In the genomic region with DNA sequence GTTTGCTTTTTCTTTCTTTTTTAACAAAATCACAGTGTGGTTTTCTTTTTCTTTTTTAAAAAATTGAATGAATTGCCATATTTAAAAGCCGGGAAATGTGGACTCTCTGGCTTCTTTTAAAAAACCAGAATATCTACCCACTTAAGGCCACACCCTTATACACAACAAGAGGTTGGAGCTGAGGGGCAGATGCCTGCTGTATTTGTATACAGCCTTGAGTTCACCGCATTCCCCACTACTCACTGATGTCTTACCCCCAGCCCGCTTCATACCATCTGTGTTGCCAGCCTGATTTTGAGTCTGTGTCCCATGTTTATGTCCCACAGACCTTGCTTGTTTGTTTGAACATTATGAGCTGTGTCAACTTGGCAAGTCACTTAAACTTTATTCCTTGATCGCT, we compare ENCODE assay signal across 17 cellular contexts. TPM values are rescaled to one million over a fixed set of nuclear protein-coding genes. Genes with fewer than 3 reads are reported as not detected.
DNase-seq lines count a peak whose midpoint lies in the region; ATAC-seq and TF ChIP-seq lines count a peak whose summit lies in the region.
"Had no signal": no experiment of that assay in that cellular context is flagged by ENCODE, and none has a peak within 500 bp of the region (broad histone marks: within the 10 kb centered on the region; RNA-seq: fewer than 3 reads in every experiment).

No MANE protein-coding gene starts in this region.

- H2BK5ac ChIP-seq in trophoblast cell (ENCODE audit: low read depth, low read length, poor library complexity) = peak overlapping the region; percentile 18

- no peaks in the 10 kb centered on the region for H3K9me3 Mint-ChIP-seq in type B pancreatic cell

- no peak overlapping the region for H3K4me3 ChIP-seq in heart right ventricle
- H3K4me3 ChIP-seq in esophagus squamous epithelium = no peak overlapping the region
- H3K4me3 ChIP-seq in trophoblast cell (ENCODE audit: low read depth, low read length) = no peak overlapping the region
- H3K4me3 ChIP-seq: adrenal gland, MG63 had no signal

- no peak overlapping the region for H2BK120ac ChIP-seq in trophoblast cell (ENCODE audit: insufficient read depth, low read length, poor library complexity)

- no peak overlapping the region for H3K23ac ChIP-seq in trophoblast cell (ENCODE audit: low read length)

- intact Hi-C loops in heart right ventricle (cut with DNase I) = no loop called here
- intact Hi-C loops in Right ventricle myocardium inferior (cut with DNase I) = no loop called here
- intact Hi-C loops in esophagus squamous epithelium (cut with DNase I) = no loop called here

- peaks cover 3% of the 10 kb centered on the region for H3K79me2 ChIP-seq in trophoblast cell (ENCODE audit: control insufficient read depth, insufficient read depth, low read length, poor library complexity)

- peaks cover 27% of the 10 kb centered on the region for H3K36me3 Mint-ChIP-seq in type B pancreatic cell

- no peak overlapping the region for H3K9ac ChIP-seq in trophoblast cell (ENCODE audit: low read length)
- H3K9ac ChIP-seq: parathyroid adenoma had no signal

- ATAC-seq in heart right ventricle = peak in 1 of 8 donors; percentile 16
- no peak for ATAC-seq in Right ventricle myocardium inferior
- ATAC-seq: activated CD8-positive, alpha-beta T cell treated with anti-CD3 and anti-CD28 coated beads, Interleukin-2, amount 10 ng/mL, durations not matched to agents 7 days and 5 days; PC-3 had no signal

- DNase-seq in heart right ventricle (no peak), Right ventricle myocardium inferior (ENCODE audit: missing footprints) (no peak), esophagus squamous epithelium (lab: John Stamatoyannopoulos, UW) (no peak), trophoblast cell (no peak), type B pancreatic cell (ENCODE audit: extremely low spot score, unreplicated experiment) (no peak), HuH-7.5 (ENCODE audit: low spot score) (no peak), NCI-H82 treated with DMSO at 0.1 percent for 48 hours (lab: John Stamatoyannopoulos, UW; ENCODE audit: unreplicated experiment) (no peak)
- DNase-seq in central memory CD4-positive, alpha-beta T cell = no peak
- DNase-seq: activated CD8-positive, alpha-beta T cell treated with anti-CD3 and anti-CD28 coated beads, Interleukin-2, amount 10 ng/mL, durations not matched to agents 7 days and 5 days; adrenal gland; DND-41; MG63; NCI-H187 treated with DMSO at 0.1 percent for 48 hours; NCI-H524 had no signal

- H3K4me1 Mint-ChIP-seq in type B pancreatic cell (ENCODE audit: unreplicated experiment) = peaks cover 44% of the 10 kb centered on the region

- no peak overlapping the region for H3K4me2 ChIP-seq in trophoblast cell (ENCODE audit: low read length)

- H2AFZ ChIP-seq in trophoblast cell (ENCODE audit: insufficient read depth, low read length, poor library complexity) = no peak overlapping the region
- H2AFZ ChIP-seq: parathyroid adenoma had no signal

- H3K9me3 ChIP-seq in heart right ventricle (no peaks in the 10 kb centered on the region), esophagus squamous epithelium (no peaks in the 10 kb centered on the region), trophoblast cell (ENCODE audit: insufficient read depth, low read depth, low read length) (no peaks in the 10 kb centered on the region)
- H3K9me3 ChIP-seq: adrenal gland, MG63 had no signal

- TF ChIP-seq CTCF in heart right ventricle (IDR thresholded peaks at IDR 0.05) = no peak
- TF ChIP-seq CTCF in esophagus squamous epithelium (IDR thresholded peaks at IDR 0.05) = no peak
- no peak for TF ChIP-seq CTCF in type B pancreatic cell (conservative IDR thresholded peaks at IDR 0.05)

- no peaks in the 10 kb centered on the region for H3K27me3 Mint-ChIP-seq in type B pancreatic cell

- peak overlapping the region; percentile 98 for H3K27ac Mint-ChIP-seq in type B pancreatic cell
- H3K27ac Mint-ChIP-seq: activated CD8-positive, alpha-beta T cell treated with anti-CD3 and anti-CD28 coated beads, Interleukin-2, amount 10 ng/mL, durations not matched to agents 7 days and 5 days had no signal

- peak overlapping the region; percentile 67 for H3K4ac ChIP-seq in trophoblast cell (ENCODE audit: low read depth, low read length)

- TF ChIP-seq POLR2A in esophagus squamous epithelium (IDR thresholded peaks at IDR 0.05) = no peak

- H3K27me3 ChIP-seq in heart right ventricle = no peaks in the 10 kb centered on the region
- no peaks in the 10 kb centered on the region for H3K27me3 ChIP-seq in esophagus squamous epithelium
- H3K27me3 ChIP-seq in trophoblast cell (ENCODE audit: insufficient read depth, low read length) = no peaks in the 10 kb centered on the region
- H3K27me3 ChIP-seq: adrenal gland, MG63 had no signal

- H2BK12ac ChIP-seq in trophoblast cell (ENCODE audit: low read length) = peak overlapping the region; percentile 58

- 95 to 96% methylated on average over 4 of the region's 4 CpGs for WGBS in heart right ventricle, 2 donors
- WGBS in esophagus squamous epithelium, 2 donors = 92 to 94% methylated on average over 4 of the region's 4 CpGs
- WGBS in trophoblast cell (ENCODE audit: extremely low coverage, insufficient coverage, insufficient read length) = no CpG with 5 or more reads among the region's 4 CpGs

- peak overlapping the region; percentile 56 for H2AK5ac ChIP-seq in trophoblast cell (ENCODE audit: low read length)

- H3K4me3 Mint-ChIP-seq in type B pancreatic cell = peak overlapping the region; percentile 67
- H3K4me3 Mint-ChIP-seq: activated CD8-positive, alpha-beta T cell treated with anti-CD3 and anti-CD28 coated beads, Interleukin-2, amount 10 ng/mL, durations not matched to agents 7 days and 5 days had no signal

- H3K79me1 ChIP-seq in trophoblast cell (ENCODE audit: low read length) = no peaks in the 10 kb centered on the region

- peak overlapping the region; percentile 35 for H3K18ac ChIP-seq in trophoblast cell (ENCODE audit: low read length)

- no peak overlapping the region for H4K12ac ChIP-seq in trophoblast cell (ENCODE audit: low read depth, low read length)

- H3K36me3 ChIP-seq in heart right ventricle = peaks cover 0 to 86% (median 22%) of the 10 kb centered on the region in 9 donors
- peaks cover 0 to 86% (median 11%) of the 10 kb centered on the region in 3 donors for H3K36me3 ChIP-seq in esophagus squamous epithelium
- peaks cover 44 to 52% of the 10 kb centered on the region in 2 experiments for H3K36me3 ChIP-seq in trophoblast cell (ENCODE audit: control insufficient read depth in 1 of 2, insufficient read depth in 2 of 2, low read length in 2 of 2)

- H3K27ac ChIP-seq in heart right ventricle (peak overlapping the region in 8 of 10 donors; percentile 39 to 75 (median 62)), esophagus squamous epithelium (peak overlapping the region; percentile 36 to 81 (median 77)), trophoblast cell (ENCODE audit: low read depth, low read length) (peak overlapping the region; percentile 37)
- H3K27ac ChIP-seq: parathyroid adenoma, VCaP had no signal

- peaks cover 3 to 70% (median 53%) of the 10 kb centered on the region in 9 donors for H3K4me1 ChIP-seq in heart right ventricle
- peaks cover 29 to 68% (median 30%) of the 10 kb centered on the region in 3 donors for H3K4me1 ChIP-seq in esophagus squamous epithelium
- peaks cover 19 to 30% of the 10 kb centered on the region in 2 experiments for H3K4me1 ChIP-seq in trophoblast cell (ENCODE audit: control insufficient read depth in 1 of 2, insufficient read depth in 2 of 2, low read length in 2 of 2)

- no peak overlapping the region for H3K14ac ChIP-seq in trophoblast cell (ENCODE audit: low read length)

- no peak overlapping the region for H4K8ac ChIP-seq in trophoblast cell (ENCODE audit: low read depth, low read length)

- peak overlapping the region; percentile 51 for H4K91ac ChIP-seq in trophoblast cell (ENCODE audit: low read depth, low read length)

RNA-seq across cellular contexts. Expression of a gene that starts 14.3 kb away (rescaled TPM):
- total RNA-seq in heart right ventricle (10 to 100 TPM; 12.3 to 28.0 (median 17.3) TPM), Right ventricle myocardium inferior (27.2 TPM), esophagus squamous epithelium (10 to 100 TPM; 20.9 to 41.8 (median 36.9) TPM), type B pancreatic cell (ENCODE audit: low replicate concordance) (31.3 and 78.6 TPM in 2 replicates)
- polyA plus RNA-seq in heart right ventricle = 10 to 100 TPM; 15.6 to 44.0 TPM
- polyA plus RNA-seq in trophoblast cell (2013) = 39.5 and 42.3 TPM in 2 replicates
